In the genomic region with DNA sequence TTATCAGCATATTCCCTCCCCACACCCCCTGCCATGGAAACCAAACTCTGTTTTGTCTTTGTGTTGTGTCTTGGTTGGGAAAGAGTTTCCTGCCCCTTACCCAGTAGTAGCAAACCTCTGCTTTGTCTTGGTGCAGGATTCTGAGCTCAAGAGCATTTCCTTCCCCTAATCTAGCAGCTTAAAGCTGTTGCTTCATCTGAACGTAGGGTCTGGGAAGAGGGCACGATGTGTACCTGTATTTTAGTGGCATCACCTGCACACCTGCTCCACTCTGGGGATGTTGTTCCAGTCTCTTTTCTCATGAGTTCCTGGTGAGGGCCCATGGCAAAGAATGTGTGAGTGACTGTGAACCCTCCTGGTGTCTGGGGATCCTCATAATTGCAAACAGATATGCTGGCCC, we compare ENCODE assay signal across 38 cellular contexts.
"Had no signal": no experiment of that assay in that cellular context is flagged by ENCODE, and none has a peak within 500 bp of the region (broad histone marks: within the 10 kb centered on the region; RNA-seq: fewer than 3 reads in every experiment).

No MANE protein-coding gene starts in this region.

- H3K4me3 Mint-ChIP-seq: activated CD4-positive, alpha-beta memory T cell treated with anti-CD3 and anti-CD28 coated beads for 36 hours; activated CD4-positive, alpha-beta T cell treated with anti-CD3 and anti-CD28 coated beads for 36 hours; activated CD8-positive, alpha-beta T cell treated with anti-CD3 and anti-CD28 coated beads for 36 hours; activated naive CD4-positive, alpha-beta T cell treated with anti-CD3 and anti-CD28 coated beads, Interleukin-2, amount 10 ng/mL, durations not matched to agents 7 days and 5 days; activated naive CD4-positive, alpha-beta T cell treated with anti-CD3 and anti-CD28 coated beads, Interleukin-2, amount 50 U/mL, for 24 hours; activated naive CD8-positive, alpha-beta T cell; activated naive CD8-positive, alpha-beta T cell treated with anti-CD3 and anti-CD28 coated beads, Interleukin-2, amount 10 ng/mL, durations not matched to agents 7 days and 5 days; activated naive CD8-positive, alpha-beta T cell treated with anti-CD3 and anti-CD28 coated beads, Interleukin-2, amount 50 U/mL, for 24 hours; activated T-cell treated with anti-CD3 and anti-CD28 coated beads, Interleukin-2, amount 50 U/mL, for 4 hours; brain; central memory CD8-positive, alpha-beta T cell; T-helper 1 cell treated with Interleukin-12 subunit alpha and Interleukin-12 subunit beta and Interleukin-4 antibody, amounts not matched to agents 30 μg/mL and 1 μg/mL, for 36 hours; T-helper 2 cell treated with Interferon-gamma antibody and Interleukin-4, amounts not matched to agents 5 μg/mL and 100 μg/mL, for 36 hours; WTC11 had no signal

- H3K27ac Mint-ChIP-seq: activated CD4-positive, alpha-beta memory T cell treated with anti-CD3 and anti-CD28 coated beads for 36 hours; activated CD4-positive, alpha-beta T cell treated with anti-CD3 and anti-CD28 coated beads for 36 hours; activated CD8-positive, alpha-beta T cell treated with anti-CD3 and anti-CD28 coated beads for 36 hours; activated naive CD4-positive, alpha-beta T cell treated with anti-CD3 and anti-CD28 coated beads, Interleukin-2, amount 10 ng/mL, durations not matched to agents 7 days and 5 days; activated naive CD4-positive, alpha-beta T cell treated with anti-CD3 and anti-CD28 coated beads, Interleukin-2, amount 50 U/mL, for 24 hours; activated naive CD8-positive, alpha-beta T cell; activated naive CD8-positive, alpha-beta T cell treated with anti-CD3 and anti-CD28 coated beads, Interleukin-2, amount 10 ng/mL, durations not matched to agents 7 days and 5 days; activated naive CD8-positive, alpha-beta T cell treated with anti-CD3 and anti-CD28 coated beads, Interleukin-2, amount 50 U/mL, for 24 hours; activated T-helper 2 cell treated with anti-CD3 and anti-CD28 coated beads, Interferon-gamma antibody, Interleukin-2, Interleukin-4, amounts not matched to agents 10 μg/mL and 5 μg/mL and 100 μg/mL, durations not matched to agents 14 hours and 24 hours and 36 hours; brain; T-helper 1 cell treated with Interleukin-12 subunit alpha and Interleukin-12 subunit beta and Interleukin-4 antibody, amounts not matched to agents 30 μg/mL and 1 μg/mL, for 36 hours; T-helper 2 cell treated with Interferon-gamma antibody and Interleukin-4, amounts not matched to agents 5 μg/mL and 100 μg/mL, for 36 hours; WTC11 had no signal

- H3K4me1 ChIP-seq: ascending aorta had no signal

- H3K9me3 ChIP-seq: ascending aorta had no signal

- H3K4me3 ChIP-seq: ascending aorta, cardiac muscle cell had no signal

- H3K27me3 Mint-ChIP-seq: activated naive CD8-positive, alpha-beta T cell treated with anti-CD3 and anti-CD28 coated beads, Interleukin-2, amount 10 ng/mL, durations not matched to agents 7 days and 5 days had no signal

- H3K27ac ChIP-seq: ascending aorta, cardiac muscle cell, WERI-Rb-1 had no signal

- ATAC-seq: activated CD4-positive, alpha-beta T cell treated with anti-CD3 and anti-CD28 coated beads for 36 hours; activated CD4-positive, CD25-positive, alpha-beta regulatory T cell treated with anti-CD3 and anti-CD28 coated beads, Interleukin-2, amount 50 U/mL, for 24 hours; activated CD8-positive, alpha-beta T cell treated with anti-CD3 and anti-CD28 coated beads for 36 hours; activated naive CD8-positive, alpha-beta T cell treated with anti-CD3 and anti-CD28 coated beads, Interleukin-2, amount 50 U/mL, for 24 hours; activated T-cell treated with anti-CD3 and anti-CD28 coated beads, Interleukin-2, amount 50 U/mL, for 4 hours; WTC11 had no signal

- DNase-seq: activated CD4-positive, alpha-beta memory T cell treated with anti-CD3 and anti-CD28 coated beads for 36 hours; activated CD4-positive, alpha-beta T cell treated with anti-CD3 and anti-CD28 coated beads for 1 hour; activated CD4-positive, alpha-beta T cell treated with anti-CD3 and anti-CD28 coated beads for 36 hours; activated CD4-positive, alpha-beta T cell treated with anti-CD3 and anti-CD28 coated beads for 48 hours; activated CD4-positive, alpha-beta T cell treated with anti-CD3 and anti-CD28 coated beads, Interleukin-2, amount 50 U/mL, for 1 hour; activated CD4-positive, alpha-beta T cell treated with anti-CD3 and anti-CD28 coated beads, Interleukin-2, amount 50 U/mL, for 4 hours; activated CD4-positive, CD25-positive, alpha-beta regulatory T cell; activated CD8-positive, alpha-beta memory T cell treated with anti-CD3 and anti-CD28 coated beads, Interleukin-2, amount 50 U/mL, for 4 hours; activated CD8-positive, alpha-beta T cell treated with anti-CD3 and anti-CD28 coated beads for 36 hours; activated effector memory CD4-positive, alpha-beta T cell treated with Interleukin-2 at 50 U/mL for 16 hours; activated gamma-delta T cell; activated naive CD4-positive, alpha-beta T cell treated with anti-CD3 and anti-CD28 coated beads, Interleukin-2, amount 10 ng/mL, durations not matched to agents 7 days and 5 days; activated naive CD4-positive, alpha-beta T cell treated with Interleukin-2 at 50 U/mL for 16 hours; activated naive CD8-positive, alpha-beta T cell treated with anti-CD3 and anti-CD28 coated beads, Interleukin-2, amount 10 ng/mL, durations not matched to agents 7 days and 5 days; activated naive CD8-positive, alpha-beta T cell treated with anti-CD3 and anti-CD28 coated beads, Interleukin-2, amount 50 U/mL, for 24 hours; activated T-cell treated with anti-CD3 and anti-CD28 coated beads for 4 hours; activated T-cell treated with anti-CD3 and anti-CD28 coated beads, Interleukin-2, amount 50 U/mL, for 1 hour; activated T-cell treated with anti-CD3 and anti-CD28 coated beads, Interleukin-2, amount 50 U/mL, for 4 hours; amygdala; anterior cingulate cortex; caudate nucleus; cerebellar nuclear complex; T-helper 1 cell; T-helper 2 cell; T-helper 9 cell; WERI-Rb-1 had no signal

- H3K4me1 Mint-ChIP-seq: activated CD4-positive, alpha-beta T cell treated with anti-CD3 and anti-CD28 coated beads for 36 hours; activated naive CD4-positive, alpha-beta T cell treated with anti-CD3 and anti-CD28 coated beads, Interleukin-2, amount 10 ng/mL, durations not matched to agents 7 days and 5 days; activated naive CD4-positive, alpha-beta T cell treated with anti-CD3 and anti-CD28 coated beads, Interleukin-2, amount 50 U/mL, for 24 hours; activated naive CD8-positive, alpha-beta T cell treated with anti-CD3 and anti-CD28 coated beads, Interleukin-2, amount 10 ng/mL, durations not matched to agents 7 days and 5 days; activated naive CD8-positive, alpha-beta T cell treated with anti-CD3 and anti-CD28 coated beads, Interleukin-2, amount 50 U/mL, for 24 hours; brain; central memory CD8-positive, alpha-beta T cell had no signal

- FAIRE-seq: bronchial epithelial cell had no signal

- H3K27me3 ChIP-seq: ascending aorta, cardiac muscle cell had no signal

- H3K36me3 ChIP-seq: ascending aorta, cardiac muscle cell, WERI-Rb-1 had no signal

- H3K36me3 Mint-ChIP-seq: activated CD4-positive, alpha-beta memory T cell treated with anti-CD3 and anti-CD28 coated beads for 36 hours; activated naive CD4-positive, alpha-beta T cell treated with anti-CD3 and anti-CD28 coated beads, Interleukin-2, amount 10 ng/mL, durations not matched to agents 7 days and 5 days; activated naive CD4-positive, alpha-beta T cell treated with anti-CD3 and anti-CD28 coated beads, Interleukin-2, amount 50 U/mL, for 24 hours; activated naive CD8-positive, alpha-beta T cell; activated naive CD8-positive, alpha-beta T cell treated with anti-CD3 and anti-CD28 coated beads, Interleukin-2, amount 10 ng/mL, durations not matched to agents 7 days and 5 days; brain; WTC11 had no signal

- H3K9me3 Mint-ChIP-seq: activated CD4-positive, alpha-beta memory T cell treated with anti-CD3 and anti-CD28 coated beads for 36 hours; activated CD8-positive, alpha-beta T cell treated with anti-CD3 and anti-CD28 coated beads for 36 hours; activated naive CD4-positive, alpha-beta T cell treated with anti-CD3 and anti-CD28 coated beads, Interleukin-2, amount 10 ng/mL, durations not matched to agents 7 days and 5 days; activated naive CD4-positive, alpha-beta T cell treated with anti-CD3 and anti-CD28 coated beads, Interleukin-2, amount 50 U/mL, for 24 hours; activated naive CD8-positive, alpha-beta T cell treated with anti-CD3 and anti-CD28 coated beads, Interleukin-2, amount 10 ng/mL, durations not matched to agents 7 days and 5 days; activated naive CD8-positive, alpha-beta T cell treated with anti-CD3 and anti-CD28 coated beads, Interleukin-2, amount 50 U/mL, for 24 hours; activated T-cell treated with anti-CD3 and anti-CD28 coated beads, Interleukin-2, amount 50 U/mL, for 4 hours; activated T-helper 2 cell treated with anti-CD3 and anti-CD28 coated beads, Interferon-gamma antibody, Interleukin-2, Interleukin-4, amounts not matched to agents 10 μg/mL and 5 μg/mL and 100 μg/mL, durations not matched to agents 14 hours and 24 hours and 36 hours; brain; central memory CD8-positive, alpha-beta T cell; T-helper 1 cell treated with Interleukin-12 subunit alpha and Interleukin-12 subunit beta and Interleukin-4 antibody, amounts not matched to agents 30 μg/mL and 1 μg/mL, for 36 hours; T-helper 2 cell treated with Interferon-gamma antibody and Interleukin-4, amounts not matched to agents 5 μg/mL and 100 μg/mL, for 36 hours; WTC11 had no signal
